8 cellular contexts compared by ENCODE assay signal in genomic region chr4:153573881-153574807, GRCh38.
A peak's percentile ranks its signal among the peaks of the same experiment; 100 is the strongest.
DNase-seq lines count a peak whose midpoint lies in the region; ATAC-seq, FAIRE-seq and TF ChIP-seq lines count a peak whose summit lies in the region.

No MANE protein-coding gene starts in this region.

- peaks cover 2% of the 10 kb centered on the region for H3K4me1 ChIP-seq in endothelial cell of umbilical vein (ENCODE audit: control insufficient read depth, extremely low read depth, insufficient read depth, low read length)

- ATAC-seq in activated CD8-positive, alpha-beta T cell treated with anti-CD3 and anti-CD28 coated beads for 36 hours, result peak; percentile 81
- no peak for ATAC-seq in HG03039 (IDR thresholded peaks at IDR 0.05; ENCODE audit: unreplicated experiment)

- H3K36me3 Mint-ChIP-seq in activated CD8-positive, alpha-beta T cell treated with anti-CD3 and anti-CD28 coated beads for 36 hours (ENCODE audit: low read depth), result peaks cover 34% of the 10 kb centered on the region

- peak; percentile 69 for TF ChIP-seq RAD21 in neural cell (conservative IDR thresholded peaks at IDR 0.05)

- POLR2A ChIA-PET in activated CD8-positive, alpha-beta T cell treated with anti-CD3 and anti-CD28 coated beads for 36 hours (lab: Charles Lee), result interaction anchor here (1.2 to 3.6 kb wide), 7 partner anchors 21 to 141 kb away, joined by 3 to 30 read pairs (median 6); partner anchors contain the start of gene TMEM131L
- POLR2A ChIA-PET in endothelial cell of umbilical vein (lab: Charles Lee), result interaction anchor here (1.1 kb wide), 1 partner anchor 108 kb away, joined by 6 read pairs; the partner anchor contains the start of gene TMEM131L

- H3K79me2 ChIP-seq in endothelial cell of umbilical vein (ENCODE audit: control insufficient read depth, insufficient read depth, low read length) (no peaks in the 10 kb centered on the region), neural cell (replicated peaks; ENCODE audit: insufficient read depth, low read length) (peaks cover 3% of the 10 kb centered on the region)

- H3K4me3 ChIP-seq in endothelial cell of umbilical vein (replicated peaks in 1 of 3; ENCODE audit: insufficient read depth in 1 of 3, low read depth in 1 of 3, low read length in 3 of 3) (no peak overlapping the region), neural cell (ENCODE audit: low read length) (no peak overlapping the region)

- FAIRE-seq in endothelial cell of umbilical vein (lab: Jason Lieb, UNC), result peak; percentile 89

- H3K9me3 Mint-ChIP-seq in activated CD8-positive, alpha-beta T cell treated with anti-CD3 and anti-CD28 coated beads for 36 hours, result no peaks in the 10 kb centered on the region

- no peak for TF ChIP-seq EP300 in neural cell (conservative IDR thresholded peaks at IDR 0.05; ENCODE audit: poor library complexity, severe bottlenecking)

- BruUV-seq in endothelial cell of umbilical vein (replicated peaks; lab: Mats Ljungman, UMichigan), result no TSS peak

- H3K9ac ChIP-seq in endothelial cell of umbilical vein (replicated peaks; ENCODE audit: extremely low read depth, insufficient read depth, low read length) (no peak overlapping the region), neural cell (ENCODE audit: low read length) (no peak overlapping the region)

- dilution Hi-C loops in endothelial cell of umbilical vein (cut with MboI; ENCODE audit: extremely low pct_ligation_motif_present, low sequenced_read_pairs), result no loop called here

- no peak overlapping the region for H3K4me2 ChIP-seq in endothelial cell of umbilical vein (ENCODE audit: insufficient read depth, low read length)
- no peak overlapping the region for H3K4me2 ChIP-seq in neural cell (ENCODE audit: low read length)

- CTCF ChIA-PET in activated CD8-positive, alpha-beta T cell treated with anti-CD3 and anti-CD28 coated beads for 36 hours (lab: Charles Lee), result interaction anchor here (0.5 to 4.5 kb wide), 44 partner anchors 9 to 1105 kb away, joined by 3 to 40 read pairs (median 4); partner anchors contain the start of genes MND1 and TMEM131L
- CTCF ChIA-PET in endothelial cell of umbilical vein (lab: Charles Lee), result interaction anchor here (0.5 to 2.4 kb wide), 82 partner anchors 9 to 1073 kb away, joined by 3 to 129 read pairs (median 5); partner anchors contain the start of genes MND1 and TMEM131L

- H3K9me2 ChIP-seq in neural cell (ENCODE audit: insufficient read depth, low read length), result no peaks in the 10 kb centered on the region

- intact Hi-C loops in activated CD8-positive, alpha-beta T cell treated with anti-CD3 and anti-CD28 coated beads for 36 hours (cut with micrococcal nuclease), result loop anchor here (1.0 to 5.0 kb wide), 5 partner anchors 52 to 229 kb away; partner anchors contain the start of gene MND1
- intact Hi-C loops in endothelial cell of umbilical vein (cut with micrococcal nuclease), result loop anchor here (1.0 kb wide), 3 partner anchors 109 to 176 kb away; no protein-coding TSS in a partner anchor

- H3K36me3 ChIP-seq in endothelial cell of umbilical vein (ENCODE audit: control insufficient read depth in 2 of 2, extremely low read depth in 1 of 2, insufficient read depth in 2 of 2, low read length in 2 of 2) (no peaks in the 10 kb centered on the region), neural cell (ENCODE audit: insufficient read depth, low read length) (no peaks in the 10 kb centered on the region)

- no peaks in the 10 kb centered on the region for H3K9me1 ChIP-seq in endothelial cell of umbilical vein (replicated peaks; ENCODE audit: control insufficient read depth, extremely low read depth, insufficient read depth, low read length)

- no peak overlapping the region for H2AFZ ChIP-seq in endothelial cell of umbilical vein (ENCODE audit: low read depth, low read length)
- H2AFZ ChIP-seq in neural cell (ENCODE audit: low read depth, low read length), result no peak overlapping the region

- TF ChIP-seq CTCF in activated CD8-positive, alpha-beta T cell treated with anti-CD3 and anti-CD28 coated beads for 36 hours (IDR thresholded peaks at IDR 0.05), result peak; percentile 66
- peak; percentile 46 to 59 for TF ChIP-seq CTCF in endothelial cell of umbilical vein (IDR thresholded peaks at IDR 0.05; ENCODE audit: extremely low read depth in 1 of 2, insufficient read depth in 1 of 2, low read depth in 1 of 2, low read length in 2 of 2)
- peak; percentile 63 for TF ChIP-seq CTCF in neural cell (IDR thresholded peaks at IDR 0.05; ENCODE audit: poor library complexity, severe bottlenecking)

- H3K27me3 Mint-ChIP-seq in activated CD8-positive, alpha-beta T cell treated with anti-CD3 and anti-CD28 coated beads for 36 hours, result no peaks in the 10 kb centered on the region

- no peak for TF ChIP-seq POLR2A in endothelial cell of umbilical vein (IDR thresholded peaks at IDR 0.05; ENCODE audit: low read depth, low read length)

- H3K27ac ChIP-seq in endothelial cell of umbilical vein (ENCODE audit: insufficient read depth, low read depth, low read length), result no peak overlapping the region
- no peak overlapping the region for H3K27ac ChIP-seq in neural cell (ENCODE audit: low read length)

- H3K27me3 ChIP-seq in endothelial cell of umbilical vein (ENCODE audit: control insufficient read depth in 2 of 2, insufficient read depth in 2 of 2, low read length in 2 of 2), result no peaks in the 10 kb centered on the region
- H3K27me3 ChIP-seq in neural cell (ENCODE audit: insufficient read depth, low read depth, low read length), result no peaks in the 10 kb centered on the region

- peaks cover 72% of the 10 kb centered on the region for H3K4me1 Mint-ChIP-seq in activated CD8-positive, alpha-beta T cell treated with anti-CD3 and anti-CD28 coated beads for 36 hours (ENCODE audit: low read depth)

- no peak overlapping the region for H3K4me3 Mint-ChIP-seq in activated CD8-positive, alpha-beta T cell treated with anti-CD3 and anti-CD28 coated beads for 36 hours

- DNase-seq in GDM1 (lab: John Stamatoyannopoulos, UW) (peak; percentile 46), H4 (ENCODE audit: low spot score) (peak; percentile 68), NCI-H2196 (lab: John Stamatoyannopoulos, UW; ENCODE audit: unreplicated experiment) (peak; percentile 9), endothelial cell of umbilical vein (ENCODE audit: low read depth, low spot score) (peak; percentile 85), stromal cell of bone marrow (ENCODE audit: low read depth) (peak; percentile 83)
- DNase-seq in activated CD8-positive, alpha-beta T cell treated with anti-CD3 and anti-CD28 coated beads for 36 hours, result peak; percentile 80

- peak overlapping the region; percentile 80 for H3K27ac Mint-ChIP-seq in activated CD8-positive, alpha-beta T cell treated with anti-CD3 and anti-CD28 coated beads for 36 hours

- H4K20me1 ChIP-seq in endothelial cell of umbilical vein (replicated peaks; ENCODE audit: control insufficient read depth, extremely low read depth, insufficient read depth, low read length) (no peaks in the 10 kb centered on the region), neural cell (ENCODE audit: insufficient read depth) (no peaks in the 10 kb centered on the region)

- H3F3A ChIP-seq in neural cell (ENCODE audit: insufficient read depth, low read length, poor library complexity, severe bottlenecking), result no peaks in the 10 kb centered on the region

- H3K9me3 ChIP-seq in endothelial cell of umbilical vein (replicated peaks; ENCODE audit: control insufficient read depth, insufficient read depth, low read length) (no peaks in the 10 kb centered on the region), neural cell (ENCODE audit: low read length) (no peaks in the 10 kb centered on the region)

TF ChIP-seq in endothelial cell of umbilical vein, 7 proteins besides CTCF, POLR2A, EP300 and RAD21:
- TF ChIP-seq GATA2 (IDR thresholded peaks at IDR 0.05; ENCODE audit: insufficient read depth, insufficient read length, low read depth, low read length), result no peak
- no peak for TF ChIP-seq FOS (IDR thresholded peaks at IDR 0.05; ENCODE audit: borderline replicate concordance, insufficient read depth, low read length)
- no peak for TF ChIP-seq EZH2 (IDR thresholded peaks at IDR 0.05; ENCODE audit: borderline replicate concordance, low read depth, low read length, severe bottlenecking)
- TF ChIP-seq JUN (IDR thresholded peaks at IDR 0.05; ENCODE audit: borderline replicate concordance, insufficient read depth, insufficient read length, low read depth), result no peak
- no peak for TF ChIP-seq MYC (IDR thresholded peaks at IDR 0.05; ENCODE audit: low read depth, low read length)
- no peak for TF ChIP-seq MAX (IDR thresholded peaks at IDR 0.05; ENCODE audit: insufficient read depth, insufficient read length)
- no peak for TF ChIP-seq POLR2AphosphoS5 (IDR thresholded peaks at IDR 0.05; ENCODE audit: insufficient read depth, low read depth, low read length)

TF ChIP-seq in neural cell, 6 proteins besides CTCF, POLR2A, EP300 and RAD21:
- TF ChIP-seq SMC3 (conservative IDR thresholded peaks at IDR 0.05; ENCODE audit: poor library complexity), result peak; percentile 78
- no peak for TF ChIP-seq POLR2AphosphoS5 (IDR thresholded peaks at IDR 0.05)

Comparison
In these comparisons a context has a peak if more than half of its experiments do, and no peak if none do; other contexts are left out.
1. DNase-seq: peak in every context shown above with its lines; median percentile 85 in endothelial cell of umbilical vein; 83 in stromal cell of bone marrow; 80 in activated CD8-positive, alpha-beta T cell treated with anti-CD3 and anti-CD28 coated beads for 36 hours; 68 in H4; 46 in GDM1; 9 in NCI-H2196.